Comparison of ENCODE assay signal across 8 cellular contexts in genomic region chr2:224586127-224586702, GRCh38. TPM values are rescaled to one million over a fixed set of nuclear protein-coding genes. Genes with fewer than 3 reads are reported as not detected.
DNase-seq lines count a peak whose midpoint lies in the region; ATAC-seq and TF ChIP-seq lines count a peak whose summit lies in the region.

No MANE protein-coding gene starts in this region.

- BruUV-seq in MCF 10A (replicated peaks; lab: Mats Ljungman, UMichigan), result no TSS peak

- no peak for TF ChIP-seq POLR2A in thyroid gland (IDR thresholded peaks at IDR 0.05)

- H3K9ac ChIP-seq in muscle layer of colon (ENCODE audit: low read length), result peak overlapping the region; percentile 40

- peaks cover 16 to 43% (median 27%) of the 10 kb centered on the region in 4 donors for H3K4me1 Mint-ChIP-seq in CD4-positive, CD25-positive, alpha-beta regulatory T cell
- H3K4me1 Mint-ChIP-seq in MCF 10A (ENCODE audit: insufficient read depth, unreplicated experiment), result peaks cover 5% of the 10 kb centered on the region

- 28 to 30% methylated on average over 7 of the region's 7 CpGs for WGBS in thyroid gland, 2 donors

- ATAC-seq in CD4-positive, CD25-positive, alpha-beta regulatory T cell (ENCODE audit: low read depth in 2 of 2), result no peak
- no peak for ATAC-seq in HG03460 (IDR thresholded peaks at IDR 0.05; ENCODE audit: unreplicated experiment)
- ATAC-seq in GM18867 (IDR thresholded peaks at IDR 0.05; ENCODE audit: unreplicated experiment), result no peak

- POLR2A ChIA-PET in MCF 10A (lab: Yijun Ruan, JAX), result interaction anchor here (0.5 to 5.7 kb wide), 21 partner anchors 9 to 816 kb away, joined by 3 to 60 read pairs (median 4); no protein-coding TSS in a partner anchor

- no peaks in the 10 kb centered on the region for H3K27me3 Mint-ChIP-seq in CD4-positive, CD25-positive, alpha-beta regulatory T cell
- no peaks in the 10 kb centered on the region for H3K27me3 Mint-ChIP-seq in MCF 10A (ENCODE audit: insufficient read depth, unreplicated experiment)

- no peak for TF ChIP-seq CTCF in MCF 10A (IDR thresholded peaks at IDR 0.05; ENCODE audit: unreplicated experiment)
- TF ChIP-seq CTCF in thyroid gland (IDR thresholded peaks at IDR 0.05), result no peak

- no peaks in the 10 kb centered on the region for H3K27me3 ChIP-seq in CD4-positive, CD25-positive, alpha-beta regulatory T cell (ENCODE audit: control insufficient read depth, insufficient read depth, low read length)
- no peaks in the 10 kb centered on the region for H3K27me3 ChIP-seq in MG63
- H3K27me3 ChIP-seq in muscle layer of colon (ENCODE audit: control insufficient read depth in 1 of 2, insufficient read depth in 2 of 2, low read length in 2 of 2), result no peaks in the 10 kb centered on the region
- no peaks in the 10 kb centered on the region for H3K27me3 ChIP-seq in thyroid gland

- intact Hi-C loops in MCF 10A (cut with micrococcal nuclease) (no loop called here), thyroid gland (cut with DNase I) (loop anchor here (10.0 kb wide), 1 partner anchor 111 kb away; no protein-coding TSS in a partner anchor)

- CTCF ChIA-PET in MCF 10A (lab: Yijun Ruan, JAX), result interaction anchor here (0.6 to 1.2 kb wide), 3 partner anchors 104 to 244 kb away, joined by 3 to 4 read pairs (median 4); no protein-coding TSS in a partner anchor

- no peak for DNase-seq in CD4-positive, CD25-positive, alpha-beta regulatory T cell
- DNase-seq in MG63 (no peak), MCF 10A (ENCODE audit: unreplicated experiment) (no peak), NCI-H1930 (lab: John Stamatoyannopoulos, UW) (no peak), thyroid gland (no peak)

- H3K4me1 ChIP-seq in CD4-positive, CD25-positive, alpha-beta regulatory T cell (ENCODE audit: control insufficient read depth, insufficient read depth, low read length, poor library complexity, severe bottlenecking), result peaks cover 36% of the 10 kb centered on the region
- H3K4me1 ChIP-seq in muscle layer of colon (ENCODE audit: insufficient read depth, low read length), result peaks cover 11% of the 10 kb centered on the region
- peaks cover 17 to 21% of the 10 kb centered on the region in 2 donors for H3K4me1 ChIP-seq in thyroid gland

- peaks cover 16% of the 10 kb centered on the region for H3K36me3 Mint-ChIP-seq in CD4-positive, CD25-positive, alpha-beta regulatory T cell
- H3K36me3 Mint-ChIP-seq in MCF 10A (ENCODE audit: insufficient read depth, unreplicated experiment), result no peaks in the 10 kb centered on the region

- H3K27ac Mint-ChIP-seq in CD4-positive, CD25-positive, alpha-beta regulatory T cell, result peak overlapping the region; percentile 94 to 96 (median 95)
- H3K27ac Mint-ChIP-seq in MCF 10A (ENCODE audit: low read depth, unreplicated experiment), result no peak overlapping the region

- peak overlapping the region; percentile 91 for H3K4me3 ChIP-seq in CD4-positive, CD25-positive, alpha-beta regulatory T cell (ENCODE audit: low read depth, low read length)
- H3K4me3 ChIP-seq in MG63 (peak overlapping the region; percentile 53), muscle layer of colon (ENCODE audit: low read depth in 1 of 2, low read length in 2 of 2) (peak overlapping the region; percentile 15 to 77), thyroid gland (replicated peaks in 1 of 3) (peak overlapping the region in 1 of 3 donors; percentile 31)

- H3K9me3 ChIP-seq in CD4-positive, CD25-positive, alpha-beta regulatory T cell (ENCODE audit: control insufficient read depth in 2 of 2, low read length in 2 of 2), result no peaks in the 10 kb centered on the region
- H3K9me3 ChIP-seq in MG63 (no peaks in the 10 kb centered on the region), muscle layer of colon (ENCODE audit: low read length) (no peaks in the 10 kb centered on the region), thyroid gland (no peaks in the 10 kb centered on the region)

- H3K4me3 Mint-ChIP-seq in CD4-positive, CD25-positive, alpha-beta regulatory T cell, result peak overlapping the region; percentile 95 to 99 (median 96)
- peak overlapping the region; percentile 82 for H3K4me3 Mint-ChIP-seq in MCF 10A (ENCODE audit: unreplicated experiment)

- H3K9me3 Mint-ChIP-seq in CD4-positive, CD25-positive, alpha-beta regulatory T cell, result peaks cover 0 to under 1% (median 0%) of the 10 kb centered on the region in 7 donors
- no peaks in the 10 kb centered on the region for H3K9me3 Mint-ChIP-seq in MCF 10A (ENCODE audit: unreplicated experiment)

- peak overlapping the region; percentile 81 for H3K27ac ChIP-seq in CD4-positive, CD25-positive, alpha-beta regulatory T cell (ENCODE audit: insufficient read depth, low read length, poor library complexity, severe bottlenecking)
- H3K27ac ChIP-seq in muscle layer of colon (ENCODE audit: low read depth, low read length) (peak overlapping the region; percentile 38), thyroid gland (peak overlapping the region in 1 of 3 donors; percentile 46)

- H3K36me3 ChIP-seq in CD4-positive, CD25-positive, alpha-beta regulatory T cell (ENCODE audit: control insufficient read depth, insufficient read depth, low read length), result no peaks in the 10 kb centered on the region
- H3K36me3 ChIP-seq in MG63, result peaks cover 10% of the 10 kb centered on the region; the same call in 1 of the 2 replicates
- H3K36me3 ChIP-seq in muscle layer of colon (ENCODE audit: insufficient read depth, low read length), result peaks cover 5% of the 10 kb centered on the region
- no peaks in the 10 kb centered on the region for H3K36me3 ChIP-seq in thyroid gland

RNA-seq across cellular contexts. Expression of gene CUL3, which starts 1.1 kb away (rescaled TPM):
- 139 TPM for total RNA-seq in CD4-positive, CD25-positive, alpha-beta regulatory T cell
- polyA plus RNA-seq in CD4-positive, CD25-positive, alpha-beta regulatory T cell, result 10 to 100 TPM; 26.1 to 47.9 (median 37.0) TPM
- 55.6 and 68.9 TPM in 2 replicates for total RNA-seq in MG63 (2014; rRNA removed; shearing (Covaris generic); ENCODE audit: low replicate concordance)
- total RNA-seq in MCF 10A (2022), result 65.5 and 65.8 TPM in 2 replicates
- total RNA-seq in thyroid gland, result 100 to 1,000 TPM in 2 of 4 donors, 10 to 100 TPM in 2; 91.9 to 122 (median 107) TPM
